In genomic region chr15:60328852-60329443, GRCh38 we compare ENCODE assay signal across 8 cellular contexts.
DNase-seq lines count a peak whose midpoint lies in the region; ATAC-seq and TF ChIP-seq lines count a peak whose summit lies in the region.

No MANE protein-coding gene starts in this region.

- H3K27ac ChIP-seq in KMS-11: no peak overlapping the region

- H3K27me3 ChIP-seq in KMS-11 (ENCODE audit: insufficient read depth, low read depth): no peaks in the 10 kb centered on the region; the same call in 1 of the 2 replicates

- H3K4me2 ChIP-seq in KMS-11: no peak overlapping the region

- no peaks in the 10 kb centered on the region for H3K79me2 ChIP-seq in KMS-11 (ENCODE audit: insufficient read depth, low read depth)

- no peak overlapping the region for H3K4me3 ChIP-seq in KMS-11 (IDR thresholded peaks at IDR 0.05; ENCODE audit: insufficient read depth, low read depth, low read length)

- H3K9ac ChIP-seq in KMS-11: no peak overlapping the region

- intact Hi-C loops in left colon (cut with DNase I, micrococcal nuclease): no loop called here

- peak; percentile 96 for TF ChIP-seq CTCF in KMS-11 (conservative IDR thresholded peaks at IDR 0.05; ENCODE audit: low read depth, low read length)

- peaks cover 10% of the 10 kb centered on the region for H3K4me1 ChIP-seq in KMS-11 (ENCODE audit: low read depth, poor library complexity, severe bottlenecking)

- no peaks in the 10 kb centered on the region for H4K20me1 ChIP-seq in KMS-11 (ENCODE audit: insufficient read depth)

- DNase-seq in NCI-H1417 (lab: John Stamatoyannopoulos, UW) (peak in 2 of 3 experiments; percentile 7 to 26), NCI-H1417 treated with DMSO at 0.1 percent for 48 hours (lab: John Stamatoyannopoulos, UW) (no peak), amniotic epithelial cell (ENCODE audit: low read depth) (peak; percentile 49), left colon (peak in 1 of 2 donors; percentile 26), NCI-H345 treated with DMSO at 0.1 percent for 48 hours (lab: John Stamatoyannopoulos, UW; ENCODE audit: unreplicated experiment) (no peak)
- no peak for DNase-seq in effector CD8-positive, alpha-beta T cell (lab: John Stamatoyannopoulos, UW)

- no peaks in the 10 kb centered on the region for H3K36me3 ChIP-seq in KMS-11 (ENCODE audit: insufficient read depth)

- no peak overlapping the region for H2AFZ ChIP-seq in KMS-11 (ENCODE audit: low read depth)

- ATAC-seq in left colon: peak; percentile 46
- ATAC-seq in GM19455 (IDR thresholded peaks at IDR 0.05; ENCODE audit: unreplicated experiment): no peak

Comparison
In these comparisons a context has a peak if more than half of its experiments do, and no peak if none do; other contexts are left out.
1. DNase-seq: peak in NCI-H1417 (2 of 3) and amniotic epithelial cell (single experiment); none in NCI-H1417 treated with DMSO at 0.1 percent for 48 hours (single experiment), NCI-H345 treated with DMSO at 0.1 percent for 48 hours (single experiment) and effector CD8-positive, alpha-beta T cell (single experiment).